Comparison of ENCODE assay signal across 17 cellular contexts in genomic region chr10:48031390-48031789, GRCh38. TPM values are rescaled to one million over a fixed set of nuclear protein-coding genes. Genes with fewer than 3 reads are reported as not detected.
"Had no signal": no experiment of that assay in that cellular context is flagged by ENCODE, and none has a peak within 500 bp of the region (broad histone marks: within the 10 kb centered on the region; RNA-seq: fewer than 3 reads in every experiment).

No MANE protein-coding gene starts in this region.

RNA-seq across cellular contexts. Expression of gene FAM25C, which starts 31.8 kb away (rescaled TPM):
- total RNA-seq: activated CD4-positive, alpha-beta memory T cell treated with anti-CD3 and anti-CD28 coated beads, Interleukin-2, amount 10 ng/mL, durations not matched to agents 7 days and 5 days; activated CD4-positive, alpha-beta T cell treated with anti-CD3 and anti-CD28 coated beads, Interleukin-2, amount 10 ng/mL, durations not matched to agents 7 days and 5 days; activated naive CD4-positive, alpha-beta T cell treated with anti-CD3 and anti-CD28 coated beads, Interleukin-2, amount 50 U/mL, for 72 hours; activated naive CD8-positive, alpha-beta T cell treated with anti-CD3 and anti-CD28 coated beads, Interleukin-2, amount 10 ng/mL, durations not matched to agents 7 days and 5 days; activated T-cell treated with anti-CD3 and anti-CD28 coated beads, Interleukin-2, amount 50 U/mL, for 72 hours; ascending aorta; breast epithelium; cardiac muscle cell; colonic mucosa; dermis microvascular lymphatic vessel endothelial cell; epithelial cell of proximal tubule; esophagus mucosa; foreskin keratinocyte; gastrocnemius medialis; T-cell; T-helper 2 cell treated with Interferon-gamma antibody and Interleukin-4, amounts not matched to agents 100 ng/mL and 5 ng/mL, for 36 hours; WTC11 had no signal
